Comparison of ENCODE assay signal across 9 cellular contexts in genomic region chr9:120755044-120755443, GRCh38.
DNase-seq lines count a peak whose midpoint lies in the region; ATAC-seq lines count a peak whose summit lies in the region.
"Had no signal": no experiment of that assay in that cellular context is flagged by ENCODE, and none has a peak within 500 bp of the region (broad histone marks: within the 10 kb centered on the region; RNA-seq: fewer than 3 reads in every experiment).

No MANE protein-coding gene starts in this region.

- H3K27me3 Mint-ChIP-seq in activated naive CD4-positive, alpha-beta T cell treated with anti-CD3 and anti-CD28 coated beads, Interleukin-2, amount 10 ng/mL, durations not matched to agents 7 days and 5 days, result no peaks in the 10 kb centered on the region

- no peak overlapping the region for H3K27ac Mint-ChIP-seq in activated naive CD4-positive, alpha-beta T cell treated with anti-CD3 and anti-CD28 coated beads, Interleukin-2, amount 10 ng/mL, durations not matched to agents 7 days and 5 days

- CTCF ChIA-PET in activated naive CD4-positive, alpha-beta T cell treated with anti-CD3 and anti-CD28 coated beads, Interleukin-2, amount 10 ng/mL, durations not matched to agents 7 days and 5 days (lab: Charles Lee), result interaction anchor here (0.7 to 4.9 kb wide), 30 partner anchors 8 to 344 kb away, joined by 3 to 45 read pairs (median 4); no protein-coding TSS in a partner anchor

- H3K36me3 Mint-ChIP-seq in activated naive CD4-positive, alpha-beta T cell treated with anti-CD3 and anti-CD28 coated beads, Interleukin-2, amount 10 ng/mL, durations not matched to agents 7 days and 5 days, result peaks cover 19% of the 10 kb centered on the region

- ATAC-seq in GM18502 (IDR thresholded peaks at IDR 0.05; ENCODE audit: poor library complexity, unreplicated experiment) (peak; percentile 80), GM19463 (IDR thresholded peaks at IDR 0.05; ENCODE audit: unreplicated experiment) (peak; percentile 83), HG02763 (IDR thresholded peaks at IDR 0.05; ENCODE audit: unreplicated experiment) (peak; percentile 81), HG03442 (IDR thresholded peaks at IDR 0.05; ENCODE audit: unreplicated experiment) (peak; percentile 62)

- DNase-seq in activated naive CD4-positive, alpha-beta T cell treated with anti-CD3 and anti-CD28 coated beads, Interleukin-2, amount 10 ng/mL, durations not matched to agents 7 days and 5 days, result no peak
- DNase-seq in hepatic stellate cell (ENCODE audit: low spot score) (no peak), T1000 (lab: John Stamatoyannopoulos, UW) (no peak), pons (ENCODE audit: low spot score) (no peak)
- DNase-seq: SIG-M5 had no signal

- no peaks in the 10 kb centered on the region for H3K9me3 Mint-ChIP-seq in activated naive CD4-positive, alpha-beta T cell treated with anti-CD3 and anti-CD28 coated beads, Interleukin-2, amount 10 ng/mL, durations not matched to agents 7 days and 5 days

- H3K4me3 Mint-ChIP-seq in activated naive CD4-positive, alpha-beta T cell treated with anti-CD3 and anti-CD28 coated beads, Interleukin-2, amount 10 ng/mL, durations not matched to agents 7 days and 5 days, result no peak overlapping the region

- H3K4me1 Mint-ChIP-seq in activated naive CD4-positive, alpha-beta T cell treated with anti-CD3 and anti-CD28 coated beads, Interleukin-2, amount 10 ng/mL, durations not matched to agents 7 days and 5 days, result peaks cover 6% of the 10 kb centered on the region
